Comparison of ENCODE assay signal across 21 cellular contexts in the genomic region with DNA sequence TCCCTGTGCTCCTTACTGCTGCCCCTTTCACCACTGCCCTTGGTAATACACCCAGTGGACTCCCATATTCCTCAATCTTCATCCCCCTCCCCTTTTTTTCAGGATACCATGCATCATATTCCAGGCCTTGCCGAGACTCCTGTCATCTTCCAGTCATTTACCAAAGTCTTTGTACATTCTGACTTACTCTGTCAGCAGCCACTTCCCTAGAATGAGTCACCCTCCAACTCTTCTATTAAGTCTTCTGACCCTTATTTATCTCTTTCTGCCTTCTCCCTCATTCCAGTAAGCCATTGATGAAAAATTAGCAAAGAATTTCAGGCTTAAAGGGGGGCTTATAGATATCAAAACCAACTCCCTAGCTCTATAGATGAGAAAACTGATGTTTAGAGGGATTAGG.
A peak's percentile ranks its signal among the peaks of the same experiment; 100 is the strongest.
DNase-seq lines count a peak whose midpoint lies in the region; ATAC-seq and TF ChIP-seq lines count a peak whose summit lies in the region.
"Had no signal": no experiment of that assay in that cellular context is flagged by ENCODE, and none has a peak within 500 bp of the region (broad histone marks: within the 10 kb centered on the region; RNA-seq: fewer than 3 reads in every experiment).

No MANE protein-coding gene starts in this region.

- H3K9me3 Mint-ChIP-seq in activated T-cell treated with anti-CD3 and anti-CD28 coated beads, Interleukin-2, amount 50 U/mL, for 4 hours, result no peaks in the 10 kb centered on the region
- H3K9me3 Mint-ChIP-seq: activated naive CD8-positive, alpha-beta T cell treated with anti-CD3 and anti-CD28 coated beads for 36 hours; activated T-helper 1 cell treated with anti-CD3 and anti-CD28 coated beads, Interleukin-12 subunit alpha, Interleukin-12 subunit beta, Interleukin-2, Interleukin-4 antibody, amounts not matched to agents 30 ng/mL and 10 ng/mL and 1 ng/mL, durations not matched to agents 14 hours and 24 hours and 36 hours; T-cell had no signal

- H2BK15ac ChIP-seq in neuronal stem cell (ENCODE audit: low read length), result no peak overlapping the region

- no CpG with 5 or more reads among the region's 1 CpG for WGBS in neuronal stem cell (ENCODE audit: extremely low coverage in 2 of 2, insufficient read length in 2 of 2, insufficient replicate concordance in 1 of 2), 2 donors

- H3K27me3 Mint-ChIP-seq in activated T-cell treated with anti-CD3 and anti-CD28 coated beads, Interleukin-2, amount 50 U/mL, for 4 hours (ENCODE audit: low read depth), result peaks cover 18% of the 10 kb centered on the region

- H4K91ac ChIP-seq in neuronal stem cell (ENCODE audit: low read depth, low read length, poor library complexity), result no peak overlapping the region

- DNase-seq in AG20443 (ENCODE audit: low spot score) (peak; percentile 25), LHCN-M2 (ENCODE audit: low read depth) (peak; percentile 75), brain microvascular endothelial cell (peak; percentile 7), iris pigment epithelial cell (ENCODE audit: low read depth) (peak; percentile 59), neuronal stem cell (ENCODE audit: low spot score) (no peak)
- no peak for DNase-seq in stimulated activated CD4-positive, alpha-beta T cell treated with anti-CD3 and anti-CD28 coated beads, Interleukin-2, amount 100 ng/mL, for 48 hours
- DNase-seq in activated T-cell treated with anti-CD3 and anti-CD28 coated beads, Interleukin-2, amount 50 U/mL, for 4 hours, result no peak
- DNase-seq: activated naive CD8-positive, alpha-beta T cell treated with anti-CD3 and anti-CD28 coated beads for 36 hours; central memory CD4-positive, alpha-beta T cell; effector CD4-positive, alpha-beta T cell; GOT3; left lung; NCI-H1694; NCI-H345; ovary; Right ventricle myocardium superior; T-cell had no signal

- no peak overlapping the region for H3K18ac ChIP-seq in neuronal stem cell (ENCODE audit: low read length)

- H3K4me1 ChIP-seq in neuronal stem cell (ENCODE audit: control insufficient read depth in 2 of 2, insufficient read depth in 1 of 2, low read depth in 1 of 2, low read length in 2 of 2), result no peaks in the 10 kb centered on the region
- H3K4me1 ChIP-seq: suprapubic skin had no signal

- no peak for ATAC-seq in GM21737 (IDR thresholded peaks at IDR 0.05; ENCODE audit: unreplicated experiment)
- no peak for ATAC-seq in activated T-cell treated with anti-CD3 and anti-CD28 coated beads, Interleukin-2, amount 50 U/mL, for 4 hours
- ATAC-seq: left lung, T-cell had no signal

- no peak overlapping the region for H2BK12ac ChIP-seq in neuronal stem cell (ENCODE audit: low read length)

- H4K8ac ChIP-seq in neuronal stem cell (ENCODE audit: low read depth, low read length), result no peak overlapping the region

- H2AFZ ChIP-seq in neuronal stem cell (ENCODE audit: low read length), result no peak overlapping the region

- no peak overlapping the region for H2AK5ac ChIP-seq in neuronal stem cell (ENCODE audit: low read depth, low read length)

- in situ Hi-C loops in brain microvascular endothelial cell (cut with HindIII; ENCODE audit: low pct_ligation_motif_present, low sequenced_read_pairs), result no loop called here

- no peaks in the 10 kb centered on the region for H3K27me3 ChIP-seq in brain microvascular endothelial cell (replicated peaks)
- H3K27me3 ChIP-seq in neuronal stem cell (ENCODE audit: control insufficient read depth in 3 of 3, insufficient read depth in 3 of 3, low read depth in 1 of 3, low read length in 3 of 3), result no peaks in the 10 kb centered on the region
- H3K27me3 ChIP-seq: left lung, ovary, suprapubic skin had no signal

- no peaks in the 10 kb centered on the region for H3K4me1 Mint-ChIP-seq in activated T-cell treated with anti-CD3 and anti-CD28 coated beads, Interleukin-2, amount 50 U/mL, for 4 hours (ENCODE audit: low read depth)
- H3K4me1 Mint-ChIP-seq: activated naive CD8-positive, alpha-beta T cell treated with anti-CD3 and anti-CD28 coated beads for 36 hours; T-cell had no signal

- no peaks in the 10 kb centered on the region for H3K36me3 ChIP-seq in brain microvascular endothelial cell (replicated peaks)
- no peaks in the 10 kb centered on the region for H3K36me3 ChIP-seq in neuronal stem cell (replicated peaks in 1 of 2; ENCODE audit: control insufficient read depth in 2 of 2, insufficient read depth in 2 of 2, low read length in 2 of 2)
- H3K36me3 ChIP-seq: left lung, ovary, suprapubic skin had no signal

- H3K4me3 Mint-ChIP-seq in activated T-cell treated with anti-CD3 and anti-CD28 coated beads, Interleukin-2, amount 50 U/mL, for 4 hours, result no peak overlapping the region
- H3K4me3 Mint-ChIP-seq: activated naive CD8-positive, alpha-beta T cell treated with anti-CD3 and anti-CD28 coated beads for 36 hours; activated T-helper 1 cell treated with anti-CD3 and anti-CD28 coated beads, Interleukin-12 subunit alpha, Interleukin-12 subunit beta, Interleukin-2, Interleukin-4 antibody, amounts not matched to agents 30 ng/mL and 10 ng/mL and 1 ng/mL, durations not matched to agents 14 hours and 24 hours and 36 hours; T-cell had no signal

- H3K4me3 ChIP-seq in brain microvascular endothelial cell (ENCODE audit: low read depth, low read length) (no peak overlapping the region), neuronal stem cell (ENCODE audit: low read length in 2 of 2) (no peak overlapping the region)
- H3K4me3 ChIP-seq: left lung, ovary, skin epidermis, suprapubic skin had no signal

- no peaks in the 10 kb centered on the region for H3K79me1 ChIP-seq in neuronal stem cell (ENCODE audit: low read depth, low read length)

- H3K4ac ChIP-seq in neuronal stem cell (ENCODE audit: low read length), result no peak overlapping the region

- no peak overlapping the region for H3K23ac ChIP-seq in neuronal stem cell (ENCODE audit: low read depth, low read length, poor library complexity)

- TF ChIP-seq CTCF in brain microvascular endothelial cell (IDR thresholded peaks at IDR 0.05; ENCODE audit: low read depth, low read length, missing control alignments), result no peak

- no peak overlapping the region for H3K14ac ChIP-seq in neuronal stem cell (ENCODE audit: low read length)

- H3K27ac ChIP-seq in brain microvascular endothelial cell (no peak overlapping the region), neuronal stem cell (replicated peaks; ENCODE audit: low read length) (no peak overlapping the region)
- H3K27ac ChIP-seq: left lung, ovary, skin epidermis, suprapubic skin had no signal

- H2BK5ac ChIP-seq in neuronal stem cell (ENCODE audit: low read length), result no peak overlapping the region

- no peaks in the 10 kb centered on the region for H3K9me3 ChIP-seq in neuronal stem cell (replicated peaks in 1 of 2; ENCODE audit: control insufficient read depth in 2 of 2, insufficient read depth in 1 of 2, low read depth in 1 of 2, low read length in 2 of 2)
- H3K9me3 ChIP-seq: left lung, ovary, suprapubic skin had no signal

- no peaks in the 10 kb centered on the region for H3K36me3 Mint-ChIP-seq in activated T-cell treated with anti-CD3 and anti-CD28 coated beads, Interleukin-2, amount 50 U/mL, for 4 hours (ENCODE audit: insufficient read depth)
- H3K36me3 Mint-ChIP-seq: activated naive CD8-positive, alpha-beta T cell treated with anti-CD3 and anti-CD28 coated beads for 36 hours; T-cell had no signal

- H3K4me2 ChIP-seq in neuronal stem cell (ENCODE audit: insufficient read depth, low read length, poor library complexity, severe bottlenecking), result no peak overlapping the region

- H2BK120ac ChIP-seq in neuronal stem cell (ENCODE audit: low read depth, low read length), result no peak overlapping the region

- no peak overlapping the region for H3K9ac ChIP-seq in neuronal stem cell (ENCODE audit: low read depth, low read length, poor library complexity)

Comparison
In these comparisons a context has a peak if more than half of its experiments do, and no peak if none do; other contexts are left out.
1. DNase-seq: peak in AG20443 (single experiment), LHCN-M2 (single experiment), brain microvascular endothelial cell (single experiment) and iris pigment epithelial cell (single experiment); none in stimulated activated CD4-positive, alpha-beta T cell treated with anti-CD3 and anti-CD28 coated beads, Interleukin-2, amount 100 ng/mL, for 48 hours (0 of 2), activated T-cell treated with anti-CD3 and anti-CD28 coated beads, Interleukin-2, amount 50 U/mL, for 4 hours (single experiment) and neuronal stem cell (single experiment).